In genomic region chr11:102552020-102552419, GRCh38 we compare ENCODE assay signal across 21 cellular contexts. TPM values are rescaled to one million over a fixed set of nuclear protein-coding genes. Genes with fewer than 3 reads are reported as not detected.
DNase-seq lines count a peak whose midpoint lies in the region; ATAC-seq, FAIRE-seq and TF ChIP-seq lines count a peak whose summit lies in the region.
"Had no signal": no experiment of that assay in that cellular context is flagged by ENCODE, and none has a peak within 500 bp of the region (broad histone marks: within the 10 kb centered on the region; RNA-seq: fewer than 3 reads in every experiment).

No MANE protein-coding gene starts in this region.

- H3K4me1 ChIP-seq in OCI-LY7 (ENCODE audit: insufficient read depth, low read length, poor library complexity, severe bottlenecking), result peaks cover 3% of the 10 kb centered on the region
- H3K4me1 ChIP-seq in pancreas, result peaks cover 0 to 20% (median 0%) of the 10 kb centered on the region in 3 donors
- peaks cover 0 to 6% (median 0%) of the 10 kb centered on the region in 9 donors for H3K4me1 ChIP-seq in heart right ventricle
- H3K4me1 ChIP-seq: gastrocnemius medialis had no signal

- no peaks in the 10 kb centered on the region for H3K79me2 ChIP-seq in OCI-LY7 (ENCODE audit: insufficient read depth, low read depth, low read length)

- DNase-seq in Calu3 (no peak), OCI-LY7 (ENCODE audit: low spot score) (no peak), chondrocyte (ENCODE audit: low spot score) (no peak), pancreas (no peak), GM12892 (ENCODE audit: insufficient read length) (no peak), NCI-H82 treated with DMSO at 0.1 percent for 48 hours (lab: John Stamatoyannopoulos, UW; ENCODE audit: unreplicated experiment) (no peak), heart right ventricle (no peak)
- DNase-seq: activated CD4-positive, alpha-beta T cell treated with anti-CD3 and anti-CD28 coated beads, Interleukin-2, amount 10 ng/mL, durations not matched to agents 7 days and 5 days; activated naive CD4-positive, alpha-beta T cell treated with anti-CD3 and anti-CD28 coated beads for 36 hours; activated T-cell treated with anti-CD3 and anti-CD28 coated beads for 4 hours; CD4-positive, alpha-beta memory T cell; gastrocnemius medialis; NCI-H187 had no signal

- no peaks in the 10 kb centered on the region for H4K20me1 ChIP-seq in OCI-LY7 (ENCODE audit: insufficient read depth, low read length)

- H3K9me3 ChIP-seq in OCI-LY7 (ENCODE audit: low read length), result no peaks in the 10 kb centered on the region
- H3K9me3 ChIP-seq in pancreas, result no peaks in the 10 kb centered on the region
- H3K9me3 ChIP-seq in heart right ventricle, result no peaks in the 10 kb centered on the region
- H3K9me3 ChIP-seq: gastrocnemius medialis, tibial nerve had no signal

- H3K36me3 Mint-ChIP-seq in Calu3 (ENCODE audit: insufficient read depth, unreplicated experiment) (peaks cover 13% of the 10 kb centered on the region), chondrocyte (ENCODE audit: low read depth) (no peaks in the 10 kb centered on the region)
- H3K36me3 Mint-ChIP-seq: CD4-positive, alpha-beta memory T cell had no signal

- CTCF ChIA-PET in Calu3 (lab: Charles Lee), result interaction anchor here (1.5 kb wide), 2 partner anchors 8 to 12 kb away, joined by 3 to 4 read pairs; no protein-coding TSS in a partner anchor
- CTCF ChIA-PET in OCI-LY7 (lab: Charles Lee; ENCODE audit: unreplicated experiment), result no interaction called here

- no peaks in the 10 kb centered on the region for H3K36me3 ChIP-seq in OCI-LY7 (ENCODE audit: insufficient read depth, low read length)
- H3K36me3 ChIP-seq in pancreas, result no peaks in the 10 kb centered on the region
- H3K36me3 ChIP-seq in heart right ventricle, result no peaks in the 10 kb centered on the region
- H3K36me3 ChIP-seq: gastrocnemius medialis, tibial nerve had no signal

- H3K27me3 Mint-ChIP-seq in Calu3 (ENCODE audit: unreplicated experiment), result no peaks in the 10 kb centered on the region
- no peaks in the 10 kb centered on the region for H3K27me3 Mint-ChIP-seq in chondrocyte (ENCODE audit: low read depth)

- no peak overlapping the region for H3K27ac ChIP-seq in OCI-LY7 (ENCODE audit: low read depth, low read length, poor library complexity, severe bottlenecking)
- H3K27ac ChIP-seq in pancreas, result peak overlapping the region in 3 of 4 donors; percentile 19 to 77 (median 72)
- H3K27ac ChIP-seq in heart right ventricle, result no peak overlapping the region
- H3K27ac ChIP-seq: coronary artery, gastrocnemius medialis had no signal

- H3K4me1 Mint-ChIP-seq in Calu3 (ENCODE audit: low read depth, unreplicated experiment), result peaks cover 43% of the 10 kb centered on the region
- H3K4me1 Mint-ChIP-seq in chondrocyte (ENCODE audit: low read depth), result peaks cover 22% of the 10 kb centered on the region
- H3K4me1 Mint-ChIP-seq: activated CD4-positive, alpha-beta T cell treated with anti-CD3 and anti-CD28 coated beads, Interleukin-2, amount 10 ng/mL, durations not matched to agents 7 days and 5 days; CD4-positive, alpha-beta memory T cell; nephron had no signal

- H3K27ac Mint-ChIP-seq in Calu3 (ENCODE audit: unreplicated experiment) (peak overlapping the region; percentile 87), chondrocyte (ENCODE audit: unreplicated experiment) (peak overlapping the region; percentile 29)
- H3K27ac Mint-ChIP-seq: activated CD4-positive, alpha-beta T cell treated with anti-CD3 and anti-CD28 coated beads, Interleukin-2, amount 10 ng/mL, durations not matched to agents 7 days and 5 days; activated naive CD4-positive, alpha-beta T cell treated with anti-CD3 and anti-CD28 coated beads for 36 hours; nephron; progenitor cell of endocrine pancreas had no signal

- H2AFZ ChIP-seq in OCI-LY7 (ENCODE audit: low read length), result peak overlapping the region; percentile 21; the same call in 1 of the 2 replicates

- TF ChIP-seq CTCF in Calu3 (IDR thresholded peaks at IDR 0.05; ENCODE audit: unreplicated experiment) (no peak), OCI-LY7 (conservative IDR thresholded peaks at IDR 0.05; ENCODE audit: low read length) (no peak), chondrocyte (IDR thresholded peaks at IDR 0.05) (no peak), pancreas (IDR thresholded peaks at IDR 0.05) (no peak), heart right ventricle (IDR thresholded peaks at IDR 0.05) (no peak)

- ATAC-seq in pancreas (peak in 2 of 4 donors; percentile 26 to 46), HG03469 (IDR thresholded peaks at IDR 0.05; ENCODE audit: unreplicated experiment) (no peak), heart right ventricle (no peak)
- ATAC-seq: gastrocnemius medialis had no signal

- H3K4me2 ChIP-seq in OCI-LY7 (ENCODE audit: low read length), result no peak overlapping the region

- POLR2A ChIA-PET in OCI-LY7 (lab: Charles Lee), result interaction anchor here (3.0 kb wide), 1 partner anchor 8 kb away, joined by 20 read pairs; no protein-coding TSS in a partner anchor

- FAIRE-seq in pancreas (lab: Jason Lieb, UNC) (no peak), GM12892 (lab: Jason Lieb, UNC) (no peak)
- FAIRE-seq: endothelial cell of umbilical vein, small intestine had no signal

- H3K27me3 ChIP-seq in pancreas (no peaks in the 10 kb centered on the region), heart right ventricle (peaks cover 0 to 5% (median 0%) of the 10 kb centered on the region in 7 donors)
- H3K27me3 ChIP-seq: gastrocnemius medialis, tibial nerve had no signal

- 61 to 62% methylated on average over 2 of the region's 2 CpGs for WGBS in pancreas, 2 donors
- 39 to 67% methylated on average over 2 of the region's 2 CpGs for WGBS in heart right ventricle, 2 donors

- TF ChIP-seq POLR2A in GM12892 (IDR thresholded peaks at IDR 0.05; ENCODE audit: low read depth, low read length), result no peak

- no peaks in the 10 kb centered on the region for H3K9me2 ChIP-seq in OCI-LY7 (ENCODE audit: insufficient read depth, low read length)

- BruUV-seq in Calu3 (replicated peaks; lab: Mats Ljungman, UMichigan), result no TSS peak
- no TSS peak for BruUV-seq in OCI-LY7 (replicated peaks; lab: Mats Ljungman, UMichigan)

- H3K4me3 Mint-ChIP-seq in Calu3 (ENCODE audit: low read depth, unreplicated experiment), result peak overlapping the region; percentile 31
- H3K4me3 Mint-ChIP-seq in chondrocyte (ENCODE audit: unreplicated experiment), result no peak overlapping the region
- H3K4me3 Mint-ChIP-seq: activated CD4-positive, alpha-beta T cell treated with anti-CD3 and anti-CD28 coated beads, Interleukin-2, amount 10 ng/mL, durations not matched to agents 7 days and 5 days; activated naive CD4-positive, alpha-beta T cell treated with anti-CD3 and anti-CD28 coated beads for 36 hours; CD4-positive, alpha-beta memory T cell; nephron had no signal

- H3K9me3 Mint-ChIP-seq in Calu3 (ENCODE audit: low read depth, unreplicated experiment), result no peaks in the 10 kb centered on the region
- no peaks in the 10 kb centered on the region for H3K9me3 Mint-ChIP-seq in chondrocyte (ENCODE audit: low read depth)
- H3K9me3 Mint-ChIP-seq: activated CD4-positive, alpha-beta T cell treated with anti-CD3 and anti-CD28 coated beads, Interleukin-2, amount 10 ng/mL, durations not matched to agents 7 days and 5 days; activated naive CD4-positive, alpha-beta T cell treated with anti-CD3 and anti-CD28 coated beads for 36 hours; CD4-positive, alpha-beta memory T cell; nephron had no signal

- no peak overlapping the region for H3K4me3 ChIP-seq in OCI-LY7 (ENCODE audit: low read depth, low read length, poor library complexity, severe bottlenecking)
- no peak overlapping the region for H3K4me3 ChIP-seq in pancreas
- H3K4me3 ChIP-seq in heart right ventricle, result no peak overlapping the region
- H3K4me3 ChIP-seq: coronary artery, gastrocnemius medialis, lung, tibial nerve had no signal

- intact Hi-C loops in Calu3 (cut with micrococcal nuclease; ENCODE audit: unreplicated experiment), result loop anchor here (5.0 kb wide), 1 partner anchor 45 kb away; no protein-coding TSS in a partner anchor
- intact Hi-C loops in OCI-LY7 (cut with micrococcal nuclease; ENCODE audit: unreplicated experiment), result no loop called here
- intact Hi-C loops in pancreas (cut with DNase I), result no loop called here
- intact Hi-C loops in heart right ventricle (cut with DNase I), result no loop called here

RNA-seq across cellular contexts. Expression of gene MMP7, which starts 21.5 kb away (rescaled TPM):
- total RNA-seq in Calu3 (2022) (95.5 and 171 TPM in 2 replicates), OCI-LY7 (2022) (not detected in 2 replicates), chondrocyte (0.50 to 0.51 TPM in 2 of 3 replicates, not detected in the other), pancreas (100 to 1,000 TPM in 2 of 6 donors, 10 to 100 TPM in 4; 13.5 to 751 (median 34.2) TPM), heart right ventricle (1 to 10 TPM in 1 of 10 donors, not detected in 9; 3.4 TPM)
- total RNA-seq in OCI-LY7 (2014; rRNA removed; shearing (Covaris generic)), result not detected in 2 replicates
- polyA plus RNA-seq in pancreas (10 to 100 TPM; 34.4 to 68.1 TPM), heart right ventricle (under 1 TPM in 1 of 2 donors, not detected in 1; 0.10 TPM)
- polyA plus RNA-seq in GM12892 (2012; ENCODE audit: missing spikeins), result 5.7 TPM
- total RNA-seq: activated CD4-positive, alpha-beta T cell treated with anti-CD3 and anti-CD28 coated beads, Interleukin-2, amount 10 ng/mL, durations not matched to agents 7 days and 5 days; activated naive CD4-positive, alpha-beta T cell treated with anti-CD3 and anti-CD28 coated beads for 36 hours; CD4-positive, alpha-beta memory T cell; endothelial cell of umbilical vein; gastrocnemius medialis; progenitor cell of endocrine pancreas; tibial nerve had no signal
- polyA plus RNA-seq: CD4-positive, alpha-beta memory T cell had no signal

Comparison
In these comparisons a context has a peak if more than half of its experiments do, and no peak if none do; other contexts are left out.
1. H3K27ac ChIP-seq: peak in pancreas (3 of 4); none in OCI-LY7 (single experiment) and heart right ventricle (0 of 10).